Comparison of ENCODE assay signal across 7 cellular contexts in the genomic region with DNA sequence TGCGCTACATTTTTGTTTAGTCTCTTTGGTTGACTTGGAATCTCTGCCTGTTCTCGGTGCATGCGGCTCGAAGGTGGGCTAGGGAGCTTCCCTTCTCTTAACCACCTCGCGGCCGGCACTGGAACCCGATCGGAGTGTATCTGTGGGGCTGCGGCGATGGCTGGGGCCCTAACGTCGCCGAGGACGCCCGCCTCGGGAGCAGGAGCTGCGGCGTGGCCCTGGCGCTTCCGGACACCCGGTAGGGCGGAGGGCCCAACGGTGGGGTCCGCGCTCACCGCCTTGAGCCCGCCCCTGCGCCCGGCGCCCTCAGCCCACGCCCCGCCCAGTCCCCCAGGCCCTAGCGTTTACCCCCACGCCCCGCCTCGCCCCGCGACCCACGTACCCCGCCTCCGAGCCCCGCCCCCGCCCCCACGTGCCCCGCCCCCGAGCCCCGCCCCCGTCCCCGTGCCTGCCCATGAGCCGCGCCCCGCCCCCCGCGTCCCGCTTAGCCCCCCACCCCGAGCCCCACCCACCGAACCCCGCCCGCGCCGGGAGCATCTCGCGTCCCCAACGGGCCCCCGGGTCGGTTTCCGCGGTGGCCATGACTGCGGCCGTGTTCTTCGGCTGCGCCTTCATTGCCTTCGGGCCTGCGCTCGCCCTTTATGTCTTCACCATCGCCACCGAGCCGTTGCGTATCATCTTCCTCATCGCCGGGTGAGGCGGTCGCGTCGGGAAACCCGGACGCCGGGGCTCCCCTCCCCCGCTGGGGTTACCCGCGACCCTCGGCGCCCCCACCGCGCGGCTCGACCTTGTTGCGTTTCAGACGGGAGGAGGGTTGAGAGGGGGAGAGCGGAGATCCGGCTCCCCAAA. TPM values are rescaled to one million over a fixed set of nuclear protein-coding genes. Genes with fewer than 3 reads are reported as not detected.
DNase-seq lines count a peak whose midpoint lies in the region; ATAC-seq, FAIRE-seq and TF ChIP-seq lines count a peak whose summit lies in the region.

A gene (plus strand): TSS at position 562 of the 849 bp plus-strand sequence. CDS start 19 bp downstream, at position 581.

- DNase-seq in GM18507 (ENCODE audit: extremely low spot score, insufficient read length, low read depth) (peak; percentile 60), NCI-H2171 (lab: John Stamatoyannopoulos, UW) (peak; percentile 88), kidney (peak; percentile 96)
- DNase-seq in activated CD4-positive, CD25-positive, alpha-beta regulatory T cell treated with anti-CD3 and anti-CD28 coated beads, Interleukin-2, amount 50 U/mL, for 16 hours (ENCODE audit: low read depth, low spot score) = peak; percentile 49
- peak; percentile 42 to 49 for DNase-seq in central memory CD8-positive, alpha-beta T cell (ENCODE audit: low spot score in 2 of 2)
- DNase-seq in stimulated activated CD4-positive, alpha-beta T cell treated with anti-CD3 and anti-CD28 coated beads, Interleukin-15, amount 100 ng/mL, for 48 hours (ENCODE audit: low read depth in 2 of 2) = peak; percentile 35 to 55

- ATAC-seq in HG02943 (IDR thresholded peaks at IDR 0.05; ENCODE audit: low read depth, unreplicated experiment) = peak; percentile 74
- ATAC-seq in central memory CD8-positive, alpha-beta T cell (replicated peaks; ENCODE audit: extremely low read depth, poor library complexity, severe bottlenecking) = peak; percentile 80

- H3K4me1 Mint-ChIP-seq in central memory CD8-positive, alpha-beta T cell = peaks cover 20% of the 10 kb centered on the region

- TF ChIP-seq CTCF in kidney (IDR thresholded peaks at IDR 0.05; ENCODE audit: borderline replicate concordance, extremely low read depth, insufficient read depth) = no peak

- H3K36me3 ChIP-seq in kidney (ENCODE audit: control insufficient read depth in 1 of 2, insufficient read depth in 2 of 2, low read length in 2 of 2) = no peaks in the 10 kb centered on the region

- no peaks in the 10 kb centered on the region for H3K9me3 Mint-ChIP-seq in central memory CD8-positive, alpha-beta T cell

- H3K4me3 ChIP-seq in kidney (ENCODE audit: low read length in 2 of 2) = peak within 1 kb of the TSS; percentile 85 to 86

- peaks cover 6% of the 10 kb centered on the region for H3K36me3 Mint-ChIP-seq in central memory CD8-positive, alpha-beta T cell (ENCODE audit: insufficient read depth)

- peaks cover 5 to 9% of the 10 kb centered on the region in 2 donors for H3K4me1 ChIP-seq in kidney (ENCODE audit: control insufficient read depth in 1 of 2, insufficient read depth in 1 of 2, low read depth in 1 of 2, low read length in 2 of 2)

- FAIRE-seq in GM18507 (lab: Jason Lieb, UNC) (peak; percentile 52), kidney (lab: Jason Lieb, UNC) (no peak)

- H3K4me3 Mint-ChIP-seq in central memory CD8-positive, alpha-beta T cell = peak within 1 kb of the TSS; percentile 82

- peak within 1 kb of the TSS; percentile 76 for H3K27ac Mint-ChIP-seq in central memory CD8-positive, alpha-beta T cell (ENCODE audit: low read depth)

- peak within 1 kb of the TSS; percentile 87 to 95 for H3K9ac ChIP-seq in kidney (ENCODE audit: low read length in 2 of 2)

- H3K27ac ChIP-seq in kidney (ENCODE audit: low read depth in 2 of 2, low read length in 2 of 2) = peak within 1 kb of the TSS; percentile 74 to 87

- H3K9me3 ChIP-seq in kidney (ENCODE audit: control insufficient read depth in 1 of 2, low read length in 2 of 2) = no peaks in the 10 kb centered on the region

- intact Hi-C loops in kidney (cut with DNase I) = no loop called here

- no peaks in the 10 kb centered on the region for H3K27me3 Mint-ChIP-seq in central memory CD8-positive, alpha-beta T cell

RNA-seq across cellular contexts. Expression of the gene that starts here (rescaled TPM):
- total RNA-seq in kidney = 22.4 TPM
- polyA plus RNA-seq in kidney (ENCODE audit: insufficient read depth, low read depth, low replicate concordance) = 12.3 TPM

Comparison
In these comparisons a context has a peak if more than half of its experiments do, and no peak if none do; other contexts are left out.
1. Peak in every context shown above with its lines: DNase-seq, ATAC-seq, H3K4me3 ChIP-seq and H3K27ac ChIP-seq.
2. DNase-seq: peak in every context shown above with its lines; median percentile 96 in kidney; 88 in NCI-H2171; 60 in GM18507; 49 in activated CD4-positive, CD25-positive, alpha-beta regulatory T cell treated with anti-CD3 and anti-CD28 coated beads, Interleukin-2, amount 50 U/mL, for 16 hours; 46 in central memory CD8-positive, alpha-beta T cell; 45 in stimulated activated CD4-positive, alpha-beta T cell treated with anti-CD3 and anti-CD28 coated beads, Interleukin-15, amount 100 ng/mL, for 48 hours.